36 cellular contexts compared by ENCODE assay signal in the genomic region with DNA sequence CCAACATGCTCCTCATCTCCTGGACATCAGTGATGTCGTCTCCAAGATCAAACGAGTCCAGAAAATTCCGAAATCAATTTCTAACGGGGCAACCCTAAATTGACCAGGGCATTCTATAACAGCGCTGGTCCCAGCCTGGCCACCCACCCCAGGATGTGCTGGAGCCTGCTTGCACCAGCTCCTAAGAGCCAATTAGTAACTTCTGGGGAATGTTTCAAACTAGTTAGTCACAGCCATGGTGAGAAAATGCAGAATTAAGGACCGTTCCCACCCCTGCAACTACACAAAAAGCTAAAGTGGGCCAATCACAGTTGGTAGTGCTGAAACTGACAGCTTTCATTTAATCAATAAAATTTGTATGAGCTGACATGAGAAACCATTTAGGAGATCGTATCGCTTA.
A peak's percentile ranks its signal among the peaks of the same experiment; 100 is the strongest.
DNase-seq lines count a peak whose midpoint lies in the region; ATAC-seq and TF ChIP-seq lines count a peak whose summit lies in the region.
"Had no signal": no experiment of that assay in that cellular context is flagged by ENCODE, and none has a peak within 500 bp of the region (broad histone marks: within the 10 kb centered on the region; RNA-seq: fewer than 3 reads in every experiment).

No MANE protein-coding gene starts in this region.

- ATAC-seq in left lobe of liver: peak; percentile 5
- no peak for ATAC-seq in HG03135 (IDR thresholded peaks at IDR 0.05; ENCODE audit: unreplicated experiment)
- ATAC-seq: activated naive CD4-positive, alpha-beta T cell treated with anti-CD3 and anti-CD28 coated beads, Interleukin-2, amount 50 U/mL, for 72 hours; HCT116; lower lobe of right lung; Panc1; stimulated activated naive B cell treated with anti-CD40 and anti-IgM and Interleukin-4, amounts not matched to agents 10 μg/mL and 1 μg/mL and 100 μg/mL, for 72 hours had no signal

- H3K36me3 ChIP-seq in BLaER1 treated with 17β-estradiol and CSF1 and Interleukin-3, amounts not matched to agents 10 nM and 100 nM: no peaks in the 10 kb centered on the region
- no peaks in the 10 kb centered on the region for H3K36me3 ChIP-seq in neural progenitor cell
- H3K36me3 ChIP-seq in Karpas-422 (ENCODE audit: insufficient read depth, low read length): no peaks in the 10 kb centered on the region
- H3K36me3 ChIP-seq: cardiac muscle cell, colonic mucosa, lower lobe of right lung, prostate gland, sigmoid colon, SJSA1, upper lobe of left lung had no signal

- H3K4me2 ChIP-seq in BLaER1 treated with 17β-estradiol and CSF1 and Interleukin-3, amounts not matched to agents 10 nM and 100 nM: peak overlapping the region in 7 of 11 experiments; percentile 14 to 55 (median 32); a peak in 11 of 22 replicates
- H3K4me2 ChIP-seq in neural progenitor cell (no peak overlapping the region), Karpas-422 (ENCODE audit: low read depth, low read length, poor library complexity, severe bottlenecking) (no peak overlapping the region)

- no peak overlapping the region for H3K9ac ChIP-seq in BLaER1 treated with 17β-estradiol and CSF1 and Interleukin-3, amounts not matched to agents 10 nM and 100 nM
- H3K9ac ChIP-seq in neural progenitor cell (no peak overlapping the region), Karpas-422 (ENCODE audit: low read length) (no peak overlapping the region)

- H3K27me3 Mint-ChIP-seq in brain (peaks cover 4% of the 10 kb centered on the region), neural progenitor cell (ENCODE audit: insufficient read depth, low read depth) (peaks cover 26% of the 10 kb centered on the region)
- H3K27me3 Mint-ChIP-seq: activated B cell treated with CpG ODN at 0.5 μM for 24 hours; activated CD4-positive, alpha-beta T cell treated with anti-CD3 and anti-CD28 coated beads, Interleukin-2, amount 10 ng/mL, durations not matched to agents 7 days and 5 days had no signal

- H3K27ac ChIP-seq in BLaER1 treated with 17β-estradiol and CSF1 and Interleukin-3, amounts not matched to agents 10 nM and 100 nM: no peak overlapping the region
- H3K27ac ChIP-seq in neural progenitor cell (no peak overlapping the region), Karpas-422 (ENCODE audit: low read length) (no peak overlapping the region)
- H3K27ac ChIP-seq: C4-2B, cardiac muscle cell, colonic mucosa, lower lobe of right lung, prostate gland, sigmoid colon, SJSA1, upper lobe of left lung had no signal

- H3K27ac Mint-ChIP-seq in brain (peak overlapping the region; percentile 69 to 92 (median 81)), neural progenitor cell (peak overlapping the region; percentile 86)
- H3K27ac Mint-ChIP-seq: activated B cell treated with CpG ODN at 0.5 μM for 24 hours; activated CD4-positive, alpha-beta T cell treated with anti-CD3 and anti-CD28 coated beads, Interleukin-2, amount 10 ng/mL, durations not matched to agents 7 days and 5 days; activated naive CD4-positive, alpha-beta T cell treated with anti-CD3 and anti-CD28 coated beads, Interleukin-2, amount 50 U/mL, for 72 hours; stimulated activated naive B cell treated with anti-CD40 and anti-IgM and Interleukin-4, amounts not matched to agents 10 μg/mL and 1 μg/mL and 100 μg/mL, for 72 hours had no signal

- H3K79me2 ChIP-seq in neural progenitor cell (ENCODE audit: low read depth) (no peaks in the 10 kb centered on the region), Karpas-422 (ENCODE audit: low read length) (no peaks in the 10 kb centered on the region)

- peaks cover 0 to 15% (median 0%) of the 10 kb centered on the region in 11 experiments; a peak in 1 of 22 replicates for H4K20me1 ChIP-seq in BLaER1 treated with 17β-estradiol and CSF1 and Interleukin-3, amounts not matched to agents 10 nM and 100 nM
- no peaks in the 10 kb centered on the region for H4K20me1 ChIP-seq in neural progenitor cell (ENCODE audit: low read depth)
- no peaks in the 10 kb centered on the region for H4K20me1 ChIP-seq in Karpas-422 (ENCODE audit: insufficient read depth, low read depth, low read length)

- peaks cover 6 to 34% (median 25%) of the 10 kb centered on the region in 10 experiments for H3K4me1 ChIP-seq in BLaER1 treated with 17β-estradiol and CSF1 and Interleukin-3, amounts not matched to agents 10 nM and 100 nM
- H3K4me1 ChIP-seq in neural progenitor cell (peaks cover under 1% of the 10 kb centered on the region), Karpas-422 (ENCODE audit: low read length) (no peaks in the 10 kb centered on the region)
- H3K4me1 ChIP-seq: colonic mucosa, lower lobe of right lung, prostate gland, SJSA1 had no signal

- H2AFZ ChIP-seq in neural progenitor cell (replicated peaks) (no peak overlapping the region), Karpas-422 (ENCODE audit: low read length) (no peak overlapping the region)

- H3K9me3 ChIP-seq in BLaER1 treated with 17β-estradiol and CSF1 and Interleukin-3, amounts not matched to agents 10 nM and 100 nM (replicated peaks in 1 of 11): peaks cover 0 to 13% (median 0%) of the 10 kb centered on the region in 11 experiments; a peak in 3 of 22 replicates
- H3K9me3 ChIP-seq in neural progenitor cell (ENCODE audit: low read depth) (no peaks in the 10 kb centered on the region), Karpas-422 (ENCODE audit: low read length) (no peaks in the 10 kb centered on the region)
- H3K9me3 ChIP-seq: colonic mucosa, lower lobe of right lung, prostate gland, sigmoid colon, SJSA1, upper lobe of left lung had no signal

- H3K36me3 Mint-ChIP-seq in brain (no peaks in the 10 kb centered on the region), neural progenitor cell (peaks cover 3% of the 10 kb centered on the region)
- H3K36me3 Mint-ChIP-seq: activated naive CD4-positive, alpha-beta T cell treated with anti-CD3 and anti-CD28 coated beads, Interleukin-2, amount 50 U/mL, for 72 hours; stimulated activated naive B cell treated with anti-CD40 and anti-IgM and Interleukin-4, amounts not matched to agents 10 μg/mL and 1 μg/mL and 100 μg/mL, for 72 hours had no signal

- H3K9me3 Mint-ChIP-seq in brain: peaks cover 0 to 4% (median 0%) of the 10 kb centered on the region in 5 experiments
- peaks cover 5% of the 10 kb centered on the region for H3K9me3 Mint-ChIP-seq in neural progenitor cell
- H3K9me3 Mint-ChIP-seq: activated B cell treated with CpG ODN at 0.5 μM for 24 hours; activated naive CD4-positive, alpha-beta T cell treated with anti-CD3 and anti-CD28 coated beads, Interleukin-2, amount 50 U/mL, for 72 hours; stimulated activated naive B cell treated with anti-CD40 and anti-IgM and Interleukin-4, amounts not matched to agents 10 μg/mL and 1 μg/mL and 100 μg/mL, for 72 hours had no signal

- H3K4me1 Mint-ChIP-seq in brain: peaks cover 59% of the 10 kb centered on the region
- peaks cover 60% of the 10 kb centered on the region for H3K4me1 Mint-ChIP-seq in neural progenitor cell
- H3K4me1 Mint-ChIP-seq: activated B cell treated with CpG ODN at 0.5 μM for 24 hours; activated CD4-positive, alpha-beta T cell treated with anti-CD3 and anti-CD28 coated beads, Interleukin-2, amount 10 ng/mL, durations not matched to agents 7 days and 5 days; stimulated activated naive B cell treated with anti-CD40 and anti-IgM and Interleukin-4, amounts not matched to agents 10 μg/mL and 1 μg/mL and 100 μg/mL, for 72 hours had no signal

- H3K9me2 ChIP-seq in Karpas-422 (replicated peaks; ENCODE audit: insufficient read depth, low read length): no peaks in the 10 kb centered on the region

- H3K27me3 ChIP-seq in BLaER1 treated with 17β-estradiol and CSF1 and Interleukin-3, amounts not matched to agents 10 nM and 100 nM: no peaks in the 10 kb centered on the region
- H3K27me3 ChIP-seq in neural progenitor cell (no peaks in the 10 kb centered on the region), Karpas-422 (ENCODE audit: low read length) (no peaks in the 10 kb centered on the region)
- H3K27me3 ChIP-seq: cardiac muscle cell, colonic mucosa, sigmoid colon, SJSA1, upper lobe of left lung had no signal

- no peak overlapping the region for H3K4me3 ChIP-seq in BLaER1 treated with 17β-estradiol and CSF1 and Interleukin-3, amounts not matched to agents 10 nM and 100 nM
- H3K4me3 ChIP-seq in neural progenitor cell (no peak overlapping the region), Karpas-422 (ENCODE audit: low read length) (no peak overlapping the region)
- H3K4me3 ChIP-seq: cardiac muscle cell, colonic mucosa, lower lobe of right lung, prostate gland, sigmoid colon, SJSA1, upper lobe of left lung had no signal

- no peak for DNase-seq in left lobe of liver (ENCODE audit: low spot score)
- DNase-seq in neural progenitor cell (ENCODE audit: low spot score): no peak
- DNase-seq in Karpas-422: no peak
- no peak for DNase-seq in iPS-NIHi7 (ENCODE audit: extremely low spot score)
- no peak for DNase-seq in stimulated activated CD4-positive, alpha-beta T cell treated with anti-CD3 and anti-CD28 coated beads, Interleukin-4, amount 100 ng/mL, for 4 hours
- DNase-seq: 8988T; activated B cell treated with CpG ODN at 0.5 μM for 24 hours; activated CD4-positive, alpha-beta T cell treated with anti-CD3 and anti-CD28 coated beads, Interleukin-2, amount 10 ng/mL, durations not matched to agents 7 days and 5 days; activated effector memory CD4-positive, alpha-beta T cell treated with Interleukin-2 at 50 U/mL for 16 hours; activated T-cell treated with anti-CD3 and anti-CD28 coated beads, Interleukin-2, amount 50 U/mL, for 1 hour; amygdala; Calu3; colonic mucosa; DMS79; effector CD4-positive, alpha-beta T cell; erythroblast; GF-D8; lower lobe of right lung; NCI-H1048; NCI-H1694; NCI-H446; NCI-H748 treated with DMSO at 0.1 percent for 48 hours; sigmoid colon; stimulated activated naive B cell treated with anti-CD40 and anti-IgM and Interleukin-4, amounts not matched to agents 10 μg/mL and 1 μg/mL and 100 μg/mL, for 72 hours; substantia nigra; upper lobe of left lung had no signal

- H3K4me3 Mint-ChIP-seq in brain (peak overlapping the region in 2 of 5 experiments; percentile 9 to 50), neural progenitor cell (no peak overlapping the region)
- H3K4me3 Mint-ChIP-seq: activated B cell treated with CpG ODN at 0.5 μM for 24 hours; activated CD4-positive, alpha-beta T cell treated with anti-CD3 and anti-CD28 coated beads, Interleukin-2, amount 10 ng/mL, durations not matched to agents 7 days and 5 days; stimulated activated naive B cell treated with anti-CD40 and anti-IgM and Interleukin-4, amounts not matched to agents 10 μg/mL and 1 μg/mL and 100 μg/mL, for 72 hours had no signal

- TF ChIP-seq CTCF in brain (conservative IDR thresholded peaks at IDR 0.05) (no peak), neural progenitor cell (IDR thresholded peaks at IDR 0.05) (no peak)

- H3F3A ChIP-seq in neural progenitor cell (ENCODE audit: low read depth): peaks cover 5% of the 10 kb centered on the region

Comparison
In these comparisons a context has a peak if more than half of its experiments do, and no peak if none do; other contexts are left out.
1. H3K4me2 ChIP-seq: peak in BLaER1 treated with 17β-estradiol and CSF1 and Interleukin-3, amounts not matched to agents 10 nM and 100 nM (7 of 11); none in neural progenitor cell (single experiment) and Karpas-422 (single experiment).